Comparison of ENCODE assay signal across 1 cellular context in the genomic region with DNA sequence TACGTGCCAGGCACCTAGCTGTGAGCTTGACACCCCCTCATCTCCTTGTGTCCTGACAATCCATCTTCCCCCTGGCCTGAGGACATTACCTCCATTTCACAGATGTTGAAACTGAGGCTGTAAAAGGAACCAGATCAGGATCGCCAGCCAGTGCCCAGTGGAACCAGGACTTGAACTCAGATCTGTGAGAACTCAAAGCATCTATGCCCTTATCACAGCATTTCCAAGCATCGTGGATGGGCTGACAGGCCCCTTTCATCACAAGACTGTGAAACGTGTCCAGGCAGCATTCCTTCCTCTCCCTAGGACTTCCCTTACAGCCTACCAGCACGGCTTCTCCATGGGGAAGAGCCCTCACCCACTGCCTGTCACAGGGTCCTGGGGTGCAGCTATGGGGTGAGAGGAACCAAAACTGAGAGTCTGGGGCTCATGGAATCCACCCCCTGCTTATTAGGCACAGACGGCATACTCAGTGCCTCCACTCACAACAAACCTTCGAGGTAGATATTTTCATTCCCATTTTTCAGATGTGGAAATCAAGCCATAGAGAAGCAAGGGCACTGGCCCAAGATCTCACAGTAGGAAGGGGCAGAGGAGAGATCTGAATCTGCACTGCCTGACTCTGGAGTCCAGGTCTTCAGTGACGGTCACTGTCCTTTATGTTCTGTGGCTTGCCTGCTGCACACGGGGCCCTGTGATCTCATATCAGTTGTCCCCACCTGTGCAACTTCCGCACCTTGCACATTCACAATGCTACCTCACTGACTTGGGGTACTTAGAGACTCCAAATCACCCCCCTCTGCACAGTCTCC.
TF ChIP-seq lines count a peak whose summit lies in the region.

No MANE protein-coding gene starts in this region.

TF ChIP-seq in K562, 482 proteins besides CTCF, POLR2A, EP300 and RAD21 (continued from another document and continues in another):
- TF ChIP-seq, protein P1, sequence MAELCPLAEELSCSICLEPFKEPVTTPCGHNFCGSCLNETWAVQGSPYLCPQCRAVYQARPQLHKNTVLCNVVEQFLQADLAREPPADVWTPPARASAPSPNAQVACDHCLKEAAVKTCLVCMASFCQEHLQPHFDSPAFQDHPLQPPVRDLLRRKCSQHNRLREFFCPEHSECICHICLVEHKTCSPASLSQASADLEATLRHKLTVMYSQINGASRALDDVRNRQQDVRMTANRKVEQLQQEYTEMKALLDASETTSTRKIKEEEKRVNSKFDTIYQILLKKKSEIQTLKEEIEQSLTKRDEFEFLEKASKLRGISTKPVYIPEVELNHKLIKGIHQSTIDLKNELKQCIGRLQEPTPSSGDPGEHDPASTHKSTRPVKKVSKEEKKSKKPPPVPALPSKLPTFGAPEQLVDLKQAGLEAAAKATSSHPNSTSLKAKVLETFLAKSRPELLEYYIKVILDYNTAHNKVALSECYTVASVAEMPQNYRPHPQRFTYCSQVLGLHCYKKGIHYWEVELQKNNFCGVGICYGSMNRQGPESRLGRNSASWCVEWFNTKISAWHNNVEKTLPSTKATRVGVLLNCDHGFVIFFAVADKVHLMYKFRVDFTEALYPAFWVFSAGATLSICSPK (IDR thresholded peaks at IDR 0.05; ENCODE audit: borderline replicate concordance) = no peak
- TF ChIP-seq, protein P2, sequence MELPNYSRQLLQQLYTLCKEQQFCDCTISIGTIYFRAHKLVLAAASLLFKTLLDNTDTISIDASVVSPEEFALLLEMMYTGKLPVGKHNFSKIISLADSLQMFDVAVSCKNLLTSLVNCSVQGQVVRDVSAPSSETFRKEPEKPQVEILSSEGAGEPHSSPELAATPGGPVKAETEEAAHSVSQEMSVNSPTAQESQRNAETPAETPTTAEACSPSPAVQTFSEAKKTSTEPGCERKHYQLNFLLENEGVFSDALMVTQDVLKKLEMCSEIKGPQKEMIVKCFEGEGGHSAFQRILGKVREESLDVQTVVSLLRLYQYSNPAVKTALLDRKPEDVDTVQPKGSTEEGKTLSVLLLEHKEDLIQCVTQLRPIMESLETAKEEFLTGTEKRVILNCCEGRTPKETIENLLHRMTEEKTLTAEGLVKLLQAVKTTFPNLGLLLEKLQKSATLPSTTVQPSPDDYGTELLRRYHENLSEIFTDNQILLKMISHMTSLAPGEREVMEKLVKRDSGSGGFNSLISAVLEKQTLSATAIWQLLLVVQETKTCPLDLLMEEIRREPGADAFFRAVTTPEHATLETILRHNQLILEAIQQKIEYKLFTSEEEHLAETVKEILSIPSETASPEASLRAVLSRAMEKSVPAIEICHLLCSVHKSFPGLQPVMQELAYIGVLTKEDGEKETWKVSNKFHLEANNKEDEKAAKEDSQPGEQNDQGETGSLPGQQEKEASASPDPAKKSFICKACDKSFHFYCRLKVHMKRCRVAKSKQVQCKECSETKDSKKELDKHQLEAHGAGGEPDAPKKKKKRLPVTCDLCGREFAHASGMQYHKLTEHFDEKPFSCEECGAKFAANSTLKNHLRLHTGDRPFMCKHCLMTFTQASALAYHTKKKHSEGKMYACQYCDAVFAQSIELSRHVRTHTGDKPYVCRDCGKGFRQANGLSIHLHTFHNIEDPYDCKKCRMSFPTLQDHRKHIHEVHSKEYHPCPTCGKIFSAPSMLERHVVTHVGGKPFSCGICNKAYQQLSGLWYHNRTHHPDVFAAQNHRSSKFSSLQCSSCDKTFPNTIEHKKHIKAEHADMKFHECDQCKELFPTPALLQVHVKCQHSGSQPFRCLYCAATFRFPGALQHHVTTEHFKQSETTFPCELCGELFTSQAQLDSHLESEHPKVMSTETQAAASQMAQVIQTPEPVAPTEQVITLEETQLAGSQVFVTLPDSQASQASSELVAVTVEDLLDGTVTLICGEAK (IDR thresholded peaks at IDR 0.05) = no peak
- TF ChIP-seq, protein P2 (CRISPR knock-in tag; IDR thresholded peaks at IDR 0.05) = no peak
- TF ChIP-seq FOXK1 (CRISPR knock-in tag; IDR thresholded peaks at IDR 0.05; ENCODE audit: borderline replicate concordance) (peak; percentile 40; the same call in 1 of the 2 replicates), FOXA1 (IDR thresholded peaks at IDR 0.05; ENCODE audit: borderline replicate concordance) (no peak), PHB (CRISPR knock-in tag; IDR thresholded peaks at IDR 0.05) (no peak), SMAD4 (CRISPR knock-in tag; conservative IDR thresholded peaks at IDR 0.05) (no peak), HNRNPUL1 (IDR thresholded peaks at IDR 0.05; ENCODE audit: low read length) (no peak), BRCA1 (IDR thresholded peaks at IDR 0.05) (no peak), BRCA1 (CRISPR knock-in tag; IDR thresholded peaks at IDR 0.05) (no peak), SAFB (IDR thresholded peaks at IDR 0.05; ENCODE audit: borderline replicate concordance, low read depth, low read length) (no peak), CREBBP (IDR thresholded peaks at IDR 0.05; ENCODE audit: low read depth, low read length) (no peak), PHF20 (IDR thresholded peaks at IDR 0.05; ENCODE audit: partially characterized antibody) (no peak), SLC30A9 (CRISPR knock-in tag; IDR thresholded peaks at IDR 0.05) (no peak), TAF15 (IDR thresholded peaks at IDR 0.05; ENCODE audit: low read depth, low read length) (no peak), RB1 (IDR thresholded peaks at IDR 0.05; ENCODE audit: low read depth) (no peak), CBX1 (IDR thresholded peaks at IDR 0.05; ENCODE audit: low read depth) (peak; percentile 59; the same call in 1 of the 2 replicates), ETS2 (tag; IDR thresholded peaks at IDR 0.05; ENCODE audit: borderline replicate concordance, poor library complexity, severe bottlenecking) (no peak), DMBX1 (CRISPR knock-in tag; IDR thresholded peaks at IDR 0.05; ENCODE audit: borderline replicate concordance) (no peak), CHD4 (IDR thresholded peaks at IDR 0.05; ENCODE audit: insufficient read depth, insufficient replicate concordance, low read depth, low read length, poor library complexity, severe bottlenecking) (no peak), ZNF436 (CRISPR knock-in tag; IDR thresholded peaks at IDR 0.05) (no peak), SAFB2 (IDR thresholded peaks at IDR 0.05; ENCODE audit: borderline replicate concordance, low read depth, low read length, severe bottlenecking) (no peak), GATA2 (CRISPR knock-in tag; IDR thresholded peaks at IDR 0.05) (peak; percentile 47; the same call in 1 of the 2 replicates), CREM (IDR thresholded peaks at IDR 0.05; ENCODE audit: low read depth) (peak; percentile 43; the same call in 1 of the 2 replicates), PYGO2 (tag; IDR thresholded peaks at IDR 0.05) (no peak), ELF2 (CRISPR knock-in tag; IDR thresholded peaks at IDR 0.05) (no peak), ADNP (tag; IDR thresholded peaks at IDR 0.05) (no peak), MTF1 (CRISPR knock-in tag; IDR thresholded peaks at IDR 0.05; ENCODE audit: borderline replicate concordance) (no peak), ZNF121 (CRISPR knock-in tag; conservative IDR thresholded peaks at IDR 0.05) (no peak), MTA3 (IDR thresholded peaks at IDR 0.05; ENCODE audit: borderline replicate concordance) (0 out of 2 replicates have a peak, but pooled peaks have one; percentile 13)
- TF ChIP-seq, protein P3, sequence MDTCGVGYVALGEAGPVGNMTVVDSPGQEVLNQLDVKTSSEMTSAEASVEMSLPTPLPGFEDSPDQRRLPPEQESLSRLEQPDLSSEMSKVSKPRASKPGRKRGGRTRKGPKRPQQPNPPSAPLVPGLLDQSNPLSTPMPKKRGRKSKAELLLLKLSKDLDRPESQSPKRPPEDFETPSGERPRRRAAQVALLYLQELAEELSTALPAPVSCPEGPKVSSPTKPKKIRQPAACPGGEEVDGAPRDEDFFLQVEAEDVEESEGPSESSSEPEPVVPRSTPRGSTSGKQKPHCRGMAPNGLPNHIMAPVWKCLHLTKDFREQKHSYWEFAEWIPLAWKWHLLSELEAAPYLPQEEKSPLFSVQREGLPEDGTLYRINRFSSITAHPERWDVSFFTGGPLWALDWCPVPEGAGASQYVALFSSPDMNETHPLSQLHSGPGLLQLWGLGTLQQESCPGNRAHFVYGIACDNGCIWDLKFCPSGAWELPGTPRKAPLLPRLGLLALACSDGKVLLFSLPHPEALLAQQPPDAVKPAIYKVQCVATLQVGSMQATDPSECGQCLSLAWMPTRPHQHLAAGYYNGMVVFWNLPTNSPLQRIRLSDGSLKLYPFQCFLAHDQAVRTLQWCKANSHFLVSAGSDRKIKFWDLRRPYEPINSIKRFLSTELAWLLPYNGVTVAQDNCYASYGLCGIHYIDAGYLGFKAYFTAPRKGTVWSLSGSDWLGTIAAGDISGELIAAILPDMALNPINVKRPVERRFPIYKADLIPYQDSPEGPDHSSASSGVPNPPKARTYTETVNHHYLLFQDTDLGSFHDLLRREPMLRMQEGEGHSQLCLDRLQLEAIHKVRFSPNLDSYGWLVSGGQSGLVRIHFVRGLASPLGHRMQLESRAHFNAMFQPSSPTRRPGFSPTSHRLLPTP (IDR thresholded peaks at IDR 0.05; ENCODE audit: borderline replicate concordance, extremely low read depth, insufficient read length) = no peak
- TF ChIP-seq, protein P4, sequence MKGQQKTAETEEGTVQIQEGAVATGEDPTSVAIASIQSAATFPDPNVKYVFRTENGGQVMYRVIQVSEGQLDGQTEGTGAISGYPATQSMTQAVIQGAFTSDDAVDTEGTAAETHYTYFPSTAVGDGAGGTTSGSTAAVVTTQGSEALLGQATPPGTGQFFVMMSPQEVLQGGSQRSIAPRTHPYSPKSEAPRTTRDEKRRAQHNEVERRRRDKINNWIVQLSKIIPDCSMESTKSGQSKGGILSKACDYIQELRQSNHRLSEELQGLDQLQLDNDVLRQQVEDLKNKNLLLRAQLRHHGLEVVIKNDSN (CRISPR knock-in tag; IDR thresholded peaks at IDR 0.05) = no peak
- TF ChIP-seq, protein P5, sequence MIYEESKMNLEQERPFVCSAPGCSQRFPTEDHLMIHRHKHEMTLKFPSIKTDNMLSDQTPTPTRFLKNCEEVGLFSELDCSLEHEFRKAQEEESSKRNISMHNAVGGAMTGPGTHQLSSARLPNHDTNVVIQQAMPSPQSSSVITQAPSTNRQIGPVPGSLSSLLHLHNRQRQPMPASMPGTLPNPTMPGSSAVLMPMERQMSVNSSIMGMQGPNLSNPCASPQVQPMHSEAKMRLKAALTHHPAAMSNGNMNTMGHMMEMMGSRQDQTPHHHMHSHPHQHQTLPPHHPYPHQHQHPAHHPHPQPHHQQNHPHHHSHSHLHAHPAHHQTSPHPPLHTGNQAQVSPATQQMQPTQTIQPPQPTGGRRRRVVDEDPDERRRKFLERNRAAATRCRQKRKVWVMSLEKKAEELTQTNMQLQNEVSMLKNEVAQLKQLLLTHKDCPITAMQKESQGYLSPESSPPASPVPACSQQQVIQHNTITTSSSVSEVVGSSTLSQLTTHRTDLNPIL (CRISPR knock-in tag; IDR thresholded peaks at IDR 0.05) = no peak
- TF ChIP-seq, protein P6, sequence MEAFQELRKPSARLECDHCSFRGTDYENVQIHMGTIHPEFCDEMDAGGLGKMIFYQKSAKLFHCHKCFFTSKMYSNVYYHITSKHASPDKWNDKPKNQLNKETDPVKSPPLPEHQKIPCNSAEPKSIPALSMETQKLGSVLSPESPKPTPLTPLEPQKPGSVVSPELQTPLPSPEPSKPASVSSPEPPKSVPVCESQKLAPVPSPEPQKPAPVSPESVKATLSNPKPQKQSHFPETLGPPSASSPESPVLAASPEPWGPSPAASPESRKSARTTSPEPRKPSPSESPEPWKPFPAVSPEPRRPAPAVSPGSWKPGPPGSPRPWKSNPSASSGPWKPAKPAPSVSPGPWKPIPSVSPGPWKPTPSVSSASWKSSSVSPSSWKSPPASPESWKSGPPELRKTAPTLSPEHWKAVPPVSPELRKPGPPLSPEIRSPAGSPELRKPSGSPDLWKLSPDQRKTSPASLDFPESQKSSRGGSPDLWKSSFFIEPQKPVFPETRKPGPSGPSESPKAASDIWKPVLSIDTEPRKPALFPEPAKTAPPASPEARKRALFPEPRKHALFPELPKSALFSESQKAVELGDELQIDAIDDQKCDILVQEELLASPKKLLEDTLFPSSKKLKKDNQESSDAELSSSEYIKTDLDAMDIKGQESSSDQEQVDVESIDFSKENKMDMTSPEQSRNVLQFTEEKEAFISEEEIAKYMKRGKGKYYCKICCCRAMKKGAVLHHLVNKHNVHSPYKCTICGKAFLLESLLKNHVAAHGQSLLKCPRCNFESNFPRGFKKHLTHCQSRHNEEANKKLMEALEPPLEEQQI (IDR thresholded peaks at IDR 0.05) = no peak
- TF ChIP-seq, protein P7, sequence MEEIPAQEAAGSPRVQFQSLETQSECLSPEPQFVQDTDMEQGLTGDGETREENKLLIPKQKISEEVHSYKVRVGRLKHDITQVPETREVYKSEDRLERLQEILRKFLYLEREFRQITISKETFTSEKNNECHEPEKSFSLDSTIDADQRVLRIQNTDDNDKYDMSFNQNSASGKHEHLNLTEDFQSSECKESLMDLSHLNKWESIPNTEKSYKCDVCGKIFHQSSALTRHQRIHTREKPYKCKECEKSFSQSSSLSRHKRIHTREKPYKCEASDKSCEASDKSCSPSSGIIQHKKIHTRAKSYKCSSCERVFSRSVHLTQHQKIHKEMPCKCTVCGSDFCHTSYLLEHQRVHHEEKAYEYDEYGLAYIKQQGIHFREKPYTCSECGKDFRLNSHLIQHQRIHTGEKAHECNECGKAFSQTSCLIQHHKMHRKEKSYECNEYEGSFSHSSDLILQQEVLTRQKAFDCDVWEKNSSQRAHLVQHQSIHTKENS (CRISPR knock-in tag; IDR thresholded peaks at IDR 0.05) = no peak
